In the genomic region with DNA sequence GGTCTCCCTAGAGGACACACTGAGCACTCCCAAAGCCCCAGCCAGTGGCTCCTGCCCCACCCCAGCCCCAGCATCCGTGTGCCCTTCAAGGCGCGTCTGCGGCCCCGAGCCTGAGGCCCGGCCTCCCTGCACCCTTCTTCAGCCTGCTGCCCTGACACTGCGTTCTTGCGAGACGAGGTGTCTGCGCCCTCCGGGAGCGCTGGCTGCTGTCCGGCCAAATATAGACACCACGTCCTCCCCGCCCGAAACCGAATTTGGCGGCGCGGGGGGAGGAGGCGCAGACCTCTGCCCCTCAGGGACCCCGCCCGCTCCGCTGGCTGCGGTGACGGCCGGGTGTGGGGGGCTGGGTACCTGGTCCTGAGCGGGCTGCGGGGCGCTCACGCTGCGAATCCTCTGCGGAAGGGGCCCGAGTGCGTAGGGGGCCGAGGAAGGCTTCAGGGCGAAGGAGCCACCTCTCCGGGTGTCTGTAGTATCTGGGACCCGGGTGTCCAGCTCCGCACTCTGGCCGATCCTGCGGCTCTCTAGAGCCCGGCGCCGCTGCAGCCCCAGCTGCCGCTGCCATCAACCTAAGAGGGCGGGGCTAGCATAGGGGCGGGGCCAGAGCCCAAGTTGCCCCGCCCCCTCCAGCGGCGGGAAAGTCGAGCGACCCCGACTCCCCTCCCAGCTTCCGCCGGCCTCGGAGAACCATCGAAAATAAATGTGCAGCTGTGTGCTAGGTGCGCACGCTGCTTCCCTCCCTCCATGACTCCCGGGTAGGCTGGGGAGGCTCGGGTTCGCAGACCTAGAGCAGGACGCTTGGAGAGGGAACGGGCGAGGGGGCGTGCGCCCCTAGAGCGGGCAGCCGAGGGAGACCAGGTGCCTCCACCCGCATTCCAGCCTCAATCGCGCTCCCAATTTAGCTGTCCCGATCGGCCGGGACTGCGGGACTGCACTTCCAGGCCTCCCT, we compare ENCODE assay signal across 8 cellular contexts. TPM values are rescaled to one million over a fixed set of nuclear protein-coding genes. Genes with fewer than 3 reads are reported as not detected.
DNase-seq lines count a peak whose midpoint lies in the region; ATAC-seq and TF ChIP-seq lines count a peak whose summit lies in the region.

CORO6 (minus strand) TSS at position 576 of the 946 bp plus-strand sequence. CDS start 1,491 bp downstream, outside the sequence.

- H3K4me3 ChIP-seq in GM23248 (peak within 1 kb of the TSS; percentile 88), esophagus (ENCODE audit: low read depth in 1 of 2, low read length in 2 of 2) (peak within 1 kb of the TSS; percentile 46 to 57), mucosa of rectum (ENCODE audit: low read length in 2 of 2) (peak within 1 kb of the TSS; percentile 57 to 58)

- WGBS in GM23248 (ENCODE audit: low coverage in 1 of 2, low lambda C conversion rate in 2 of 2, missing lambda C conversion rate in 2 of 2), 2 experiments: 13 to 19% methylated on average over 46 to 64 of the region's 77 CpGs
- 5 to 11% methylated on average over 74 to 77 of the region's 77 CpGs for WGBS in esophagus, 2 donors

- H3K27me3 ChIP-seq in GM23248 (replicated peaks; ENCODE audit: insufficient read depth) (no peaks in the 10 kb centered on the region), esophagus (ENCODE audit: control insufficient read depth in 1 of 2, insufficient read depth in 2 of 2, low read length in 2 of 2) (no peaks in the 10 kb centered on the region), mucosa of rectum (ENCODE audit: control insufficient read depth in 2 of 2, insufficient read depth in 2 of 2, low read length in 2 of 2) (peaks cover 0 to 10% of the 10 kb centered on the region in 2 donors)

- H3K4me2 ChIP-seq in GM23248 (ENCODE audit: unreplicated experiment): peak within 1 kb of the TSS; percentile 87

- H2AFZ ChIP-seq in GM23248: peak within 1 kb of the TSS; percentile 94

- no peaks in the 10 kb centered on the region for H4K20me1 ChIP-seq in GM23248 (ENCODE audit: insufficient read depth)

- no peaks in the 10 kb centered on the region for H3K9me3 ChIP-seq in GM23248 (ENCODE audit: low read depth)
- no peaks in the 10 kb centered on the region for H3K9me3 ChIP-seq in esophagus (ENCODE audit: control insufficient read depth in 2 of 2, insufficient read depth in 1 of 2, low read depth in 1 of 2, low read length in 1 of 2)
- no peaks in the 10 kb centered on the region for H3K9me3 ChIP-seq in mucosa of rectum (ENCODE audit: control insufficient read depth in 2 of 2, low read length in 2 of 2)

- DNase-seq in Caki2 (ENCODE audit: low read depth) (peak; percentile 54), GM23248 (peak; percentile 78), NCI-H526 (lab: John Stamatoyannopoulos, UW) (peak; percentile 33 to 86), activated T-cell treated with anti-CD3 and anti-CD28 coated beads for 4 hours (peak; percentile 64)

- in situ Hi-C loops in Caki2 (cut with HindIII; ENCODE audit: low pct_unique_long_range_greater_than_20kb, low sequenced_read_pairs): no loop called here
- in situ Hi-C loops in GM23248 (cut with MboI): no loop called here

- H3K36me3 ChIP-seq in GM23248 (ENCODE audit: low read depth) (no peaks in the 10 kb centered on the region), esophagus (ENCODE audit: control insufficient read depth in 2 of 2, insufficient read depth in 2 of 2, low read length in 1 of 2) (no peaks in the 10 kb centered on the region), mucosa of rectum (ENCODE audit: control insufficient read depth in 2 of 2, insufficient read depth in 2 of 2, low read length in 2 of 2) (no peaks in the 10 kb centered on the region)

- ATAC-seq in GM19035 (IDR thresholded peaks at IDR 0.05; ENCODE audit: unreplicated experiment): no peak

- no peak for TF ChIP-seq CTCF in subcutaneous adipose tissue (IDR thresholded peaks at IDR 0.05; ENCODE audit: low read depth)

- H3K27ac ChIP-seq in GM23248 (no peak within 1 kb of the TSS), esophagus (ENCODE audit: low read depth in 2 of 2, low read length in 1 of 2) (peak within 1 kb of the TSS; percentile 55 to 68), mucosa of rectum (ENCODE audit: low read depth in 2 of 2, low read length in 2 of 2) (peak within 1 kb of the TSS in 1 of 2 donors; percentile 16)

- H3K79me2 ChIP-seq in GM23248 (ENCODE audit: insufficient read depth): no peaks in the 10 kb centered on the region

- H3K4me1 ChIP-seq in GM23248 (ENCODE audit: insufficient read depth) (peaks cover 8% of the 10 kb centered on the region), esophagus (ENCODE audit: control insufficient read depth in 2 of 2, insufficient read depth in 2 of 2, low read length in 1 of 2) (peaks cover 9 to 10% of the 10 kb centered on the region in 2 donors), mucosa of rectum (ENCODE audit: control insufficient read depth in 2 of 2, insufficient read depth in 2 of 2, low read length in 2 of 2) (peaks cover 3 to 7% of the 10 kb centered on the region in 2 donors)

- H3K9ac ChIP-seq in GM23248 (peak within 1 kb of the TSS; percentile 76), mucosa of rectum (ENCODE audit: low read depth in 1 of 2, low read length in 2 of 2) (peak within 1 kb of the TSS in 1 of 2 donors; percentile 61)

- peaks cover 15% of the 10 kb centered on the region for H3F3A ChIP-seq in GM23248 (ENCODE audit: insufficient read depth)

- no peaks in the 10 kb centered on the region for H3K9me2 ChIP-seq in GM23248 (ENCODE audit: insufficient read depth)

RNA-seq across cellular contexts. Expression of gene CORO6, which starts in this region (rescaled TPM):
- 0.95 and 6.6 TPM in 2 replicates for total RNA-seq in Caki2 (2014; rRNA removed; shearing (Covaris generic); ENCODE audit: low replicate concordance)
- total RNA-seq in GM23248 (2014; rRNA removed; shearing (Covaris generic)): 4.2 and 6.5 TPM in 2 replicates
- polyA plus RNA-seq in GM23248 (2016; fragmentation: Nextera tagmentation; extraction: Ambion mirVana): 3.7 and 4.0 TPM in 2 replicates
- 10 to 100 TPM; 12.6 to 22.5 TPM for polyA plus RNA-seq in esophagus
- 10 to 100 TPM in 3 of 4 donors, 1 to 10 TPM in 1; 9.3 to 39.6 (median 32.4) TPM for total RNA-seq in subcutaneous adipose tissue
